In genomic region chr19:39542198-39542597, GRCh38 we compare ENCODE assay signal across 1 cellular context.
TF ChIP-seq lines count a peak whose summit lies in the region.

No MANE protein-coding gene starts in this region.

TF ChIP-seq in H1, 55 proteins besides CTCF, POLR2A, EP300 and RAD21:
- TF ChIP-seq NRF1 (IDR thresholded peaks at IDR 0.05; ENCODE audit: low read depth, low read length) (no peak), HDAC6 (IDR thresholded peaks at IDR 0.05; ENCODE audit: low read depth, low read length) (no peak), ATF2 (IDR thresholded peaks at IDR 0.05; ENCODE audit: low read length) (no peak)
- TF ChIP-seq, protein P1, sequence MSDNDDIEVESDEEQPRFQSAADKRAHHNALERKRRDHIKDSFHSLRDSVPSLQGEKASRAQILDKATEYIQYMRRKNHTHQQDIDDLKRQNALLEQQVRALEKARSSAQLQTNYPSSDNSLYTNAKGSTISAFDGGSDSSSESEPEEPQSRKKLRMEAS (IDR thresholded peaks at IDR 0.05): no peak
